35 cellular contexts compared by ENCODE assay signal in the genomic region with DNA sequence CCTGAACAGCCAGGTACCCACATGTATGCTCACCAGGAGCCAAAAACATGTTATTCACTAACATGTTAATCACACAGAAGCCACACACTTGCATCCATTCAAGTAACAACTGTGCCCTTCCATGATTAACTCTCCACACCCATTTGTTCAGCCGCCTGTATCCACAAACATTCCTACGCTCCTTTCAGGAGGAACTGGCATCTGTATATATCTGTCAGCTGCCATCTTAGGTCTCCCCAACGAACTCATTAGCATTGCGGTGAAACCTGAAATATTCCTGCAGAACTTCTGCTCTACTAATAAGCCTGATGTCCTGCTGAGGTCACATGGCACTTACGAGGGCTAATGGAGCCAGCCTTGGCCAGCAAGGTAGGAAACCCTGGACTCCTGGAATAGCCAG. TPM values are rescaled to one million over a fixed set of nuclear protein-coding genes. Genes with fewer than 3 reads are reported as not detected.
"Had no signal": no experiment of that assay in that cellular context is flagged by ENCODE, and none has a peak within 500 bp of the region (broad histone marks: within the 10 kb centered on the region; RNA-seq: fewer than 3 reads in every experiment).

No MANE protein-coding gene starts in this region.

- H3K4me1 ChIP-seq: adrenal gland, Peyer's patch had no signal

- ATAC-seq: activated naive CD4-positive, alpha-beta T cell treated with anti-CD3 and anti-CD28 coated beads, Interleukin-2, amount 50 U/mL, for 72 hours; activated T-cell treated with anti-CD3 and anti-CD28 coated beads, Interleukin-2, amount 50 U/mL, for 4 hours; PC-3; Right ventricle myocardium inferior had no signal

- H3K27me3 ChIP-seq: adrenal gland, Peyer's patch had no signal

- H3K36me3 ChIP-seq: adrenal gland, Peyer's patch had no signal

- DNase-seq: activated B cell treated with CpG ODN at 0.5 μM for 24 hours; activated CD4-positive, alpha-beta memory T cell treated with anti-CD3 and anti-CD28 coated beads for 36 hours; activated CD4-positive, alpha-beta T cell treated with anti-CD3 and anti-CD28 coated beads for 4 hours; activated CD4-positive, alpha-beta T cell treated with anti-CD3 and anti-CD28 coated beads, Interleukin-2, amount 50 U/mL, for 1 hour; activated CD4-positive, CD25-positive, alpha-beta regulatory T cell treated with anti-CD3 and anti-CD28 coated beads, Interleukin-2, amount 50 U/mL, for 72 hours; activated CD8-positive, alpha-beta memory T cell treated with anti-CD3 and anti-CD28 coated beads, Interleukin-2, amount 50 U/mL, for 4 hours; activated gamma-delta T cell treated with Interleukin-2 at 50 U/mL for 16 hours; activated naive CD4-positive, alpha-beta T cell treated with anti-CD3 and anti-CD28 coated beads for 36 hours; activated T-cell treated with anti-CD3 and anti-CD28 coated beads for 4 hours; activated T-cell treated with anti-CD3 and anti-CD28 coated beads, Interleukin-2, amount 50 U/mL, for 4 hours; adrenal gland; anterior cingulate cortex; MM.1S; MV-4-11; NCI-H1092; NCI-H1436 treated with DMSO at 0.1 percent for 48 hours; NCI-H1694 treated with DMSO at 0.1 percent for 48 hours; NCI-H2029; NCI-H510A; NCI-H526; NCI-H748 treated with DMSO at 0.1 percent for 48 hours; NK-92 treated with Interleukin-12 subunit alpha and Interleukin-12 subunit beta, amount 100 ng/mL, for 24 hours; PC-3; Peyer's patch; SIG-M5; SW 1271; T-helper 1 cell; T-helper 2 cell; T-helper 9 cell had no signal

- H3K4me3 ChIP-seq: adrenal gland, Peyer's patch had no signal

- H3K27ac ChIP-seq: adrenal gland, KMS-11, Peyer's patch, RWPE1, VCaP had no signal

- H3K9me3 ChIP-seq: adrenal gland, Peyer's patch had no signal

RNA-seq across cellular contexts. Expression of a gene that starts 33.0 kb away (rescaled TPM):
- total RNA-seq: activated B cell treated with CpG ODN at 0.5 μM for 24 hours, LHCN-M2 had no signal
